Comparison of ENCODE assay signal across 18 cellular contexts in the genomic region with DNA sequence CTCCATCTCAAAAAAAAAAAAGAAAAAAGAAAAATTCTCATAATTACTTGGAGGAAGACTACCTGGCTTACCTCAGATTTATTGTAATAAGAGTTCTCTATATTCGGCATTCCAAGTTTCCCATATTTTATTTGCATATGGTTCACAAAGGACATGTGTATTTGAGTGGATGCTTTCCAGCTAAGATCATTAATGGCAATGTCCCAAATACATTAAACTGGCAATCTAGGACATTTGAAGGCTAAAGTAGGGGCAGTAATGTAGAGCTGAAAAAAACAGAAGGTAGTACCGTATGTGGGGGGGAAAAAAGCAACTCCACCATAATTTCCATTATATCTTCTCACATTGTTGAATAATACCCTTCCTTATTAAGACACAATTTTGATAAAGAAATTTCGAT. TPM values are rescaled to one million over a fixed set of nuclear protein-coding genes. Genes with fewer than 3 reads are reported as not detected.
DNase-seq lines count a peak whose midpoint lies in the region; ATAC-seq and TF ChIP-seq lines count a peak whose summit lies in the region.
"Had no signal": no experiment of that assay in that cellular context is flagged by ENCODE, and none has a peak within 500 bp of the region (broad histone marks: within the 10 kb centered on the region; RNA-seq: fewer than 3 reads in every experiment).

No MANE protein-coding gene starts in this region.

- no peak for TF ChIP-seq CTCF in CD4-positive, alpha-beta T cell (IDR thresholded peaks at IDR 0.05)
- TF ChIP-seq CTCF in HEK293 (tag by site-specific recombination; IDR thresholded peaks at IDR 0.05): no peak

- H3K4me1 ChIP-seq in HEK293 (ENCODE audit: control insufficient read depth, insufficient read depth, low read length): peaks cover 8% of the 10 kb centered on the region

- POLR2A ChIA-PET in CD4-positive, alpha-beta T cell (lab: Charles Lee): interaction anchor here (0.8 to 2.2 kb wide), 3 partner anchors 11 to 67 kb away, joined by 3 to 5 read pairs (median 5); partner anchors contain the start of gene ISCA1
- POLR2A ChIA-PET in HEK293 (lab: Yijun Ruan, JAX): interaction anchor here (1.0 kb wide), 1 partner anchor 67 kb away, joined by 3 read pairs; the partner anchor contains the start of gene ISCA1

- peaks cover 6 to 26% of the 10 kb centered on the region in 2 experiments for H3K36me3 ChIP-seq in HEK293 (ENCODE audit: control insufficient read depth in 2 of 2, insufficient read depth in 1 of 2, low read length in 2 of 2)

- intact Hi-C loops in CD4-positive, alpha-beta T cell (cut with DNase I, micrococcal nuclease): no loop called here
- intact Hi-C loops in activated T-helper 2 cell treated with anti-CD3 and anti-CD28 coated beads, Interferon-gamma antibody, Interleukin-2, Interleukin-4, amounts not matched to agents 10 μg/mL and 5 μg/mL and 100 μg/mL, durations not matched to agents 14 hours and 24 hours and 36 hours (cut with micrococcal nuclease): no loop called here
- intact Hi-C loops in posterior cingulate gyrus (cut with DNase I): no loop called here

- H3K9me3 Mint-ChIP-seq in CD4-positive, alpha-beta T cell: no peaks in the 10 kb centered on the region
- H3K9me3 Mint-ChIP-seq in activated T-helper 2 cell treated with anti-CD3 and anti-CD28 coated beads, Interferon-gamma antibody, Interleukin-2, Interleukin-4, amounts not matched to agents 10 μg/mL and 5 μg/mL and 100 μg/mL, durations not matched to agents 14 hours and 24 hours and 36 hours: peaks cover 5% of the 10 kb centered on the region
- no peaks in the 10 kb centered on the region for H3K9me3 Mint-ChIP-seq in memory B cell
- H3K9me3 Mint-ChIP-seq: CD4-positive, alpha-beta memory T cell; stimulated activated naive CD8-positive, alpha-beta T cell treated with anti-CD3 and anti-CD28 coated beads, Interleukin-15, Interleukin-2, amounts not matched to agents 100 ng/mL and 50 ng/mL, for 24 hours; T-helper 1 cell treated with Interleukin-12 subunit alpha and Interleukin-12 subunit beta and Interleukin-4 antibody, amounts not matched to agents 30 μg/mL and 1 μg/mL, for 36 hours had no signal

- no peak for ATAC-seq in CD4-positive, alpha-beta T cell (ENCODE audit: poor library complexity)
- ATAC-seq in memory B cell (ENCODE audit: low read depth): no peak
- no peak for ATAC-seq in left lobe of liver
- ATAC-seq: sciatic nerve had no signal

- H3K27me3 Mint-ChIP-seq in CD4-positive, alpha-beta T cell: no peaks in the 10 kb centered on the region
- no peaks in the 10 kb centered on the region for H3K27me3 Mint-ChIP-seq in activated T-helper 2 cell treated with anti-CD3 and anti-CD28 coated beads, Interferon-gamma antibody, Interleukin-2, Interleukin-4, amounts not matched to agents 10 μg/mL and 5 μg/mL and 100 μg/mL, durations not matched to agents 14 hours and 24 hours and 36 hours (ENCODE audit: low read depth)
- no peaks in the 10 kb centered on the region for H3K27me3 Mint-ChIP-seq in memory B cell
- H3K27me3 Mint-ChIP-seq: CD4-positive, alpha-beta memory T cell; stimulated activated naive CD8-positive, alpha-beta T cell treated with anti-CD3 and anti-CD28 coated beads, Interleukin-15, Interleukin-2, amounts not matched to agents 100 ng/mL and 50 ng/mL, for 24 hours had no signal

- H3K4me1 Mint-ChIP-seq in CD4-positive, alpha-beta T cell (ENCODE audit: low read depth): peaks cover 82% of the 10 kb centered on the region
- peaks cover 50% of the 10 kb centered on the region for H3K4me1 Mint-ChIP-seq in activated T-helper 2 cell treated with anti-CD3 and anti-CD28 coated beads, Interferon-gamma antibody, Interleukin-2, Interleukin-4, amounts not matched to agents 10 μg/mL and 5 μg/mL and 100 μg/mL, durations not matched to agents 14 hours and 24 hours and 36 hours (ENCODE audit: low read depth)
- H3K4me1 Mint-ChIP-seq in memory B cell: peaks cover 33% of the 10 kb centered on the region

- peaks cover 65% of the 10 kb centered on the region for H3K36me3 Mint-ChIP-seq in CD4-positive, alpha-beta T cell (ENCODE audit: low read depth)
- peaks cover 77% of the 10 kb centered on the region for H3K36me3 Mint-ChIP-seq in activated T-helper 2 cell treated with anti-CD3 and anti-CD28 coated beads, Interferon-gamma antibody, Interleukin-2, Interleukin-4, amounts not matched to agents 10 μg/mL and 5 μg/mL and 100 μg/mL, durations not matched to agents 14 hours and 24 hours and 36 hours (ENCODE audit: low read depth)
- peaks cover 15% of the 10 kb centered on the region for H3K36me3 Mint-ChIP-seq in memory B cell

- no peak overlapping the region for H3K27ac ChIP-seq in CD4-positive, alpha-beta T cell (ENCODE audit: low read depth, low read length)
- H3K27ac ChIP-seq in HEK293 (ENCODE audit: extremely low read depth, low read depth, low read length): no peak overlapping the region
- H3K27ac ChIP-seq: HL-60 had no signal

- CTCF ChIA-PET in CD4-positive, alpha-beta T cell (lab: Charles Lee): interaction anchor here (1.1 kb wide), 1 partner anchor 8 kb away, joined by 3 read pairs; no protein-coding TSS in a partner anchor
- CTCF ChIA-PET in HEK293 (lab: Yijun Ruan, JAX): no interaction called here

- H3K27me3 ChIP-seq in CD4-positive, alpha-beta T cell (ENCODE audit: control insufficient read depth, insufficient read depth, low read length): no peaks in the 10 kb centered on the region
- H3K27me3 ChIP-seq: heart right ventricle had no signal

- peak overlapping the region; percentile 3 for H3K4me3 Mint-ChIP-seq in CD4-positive, alpha-beta T cell
- peak overlapping the region; percentile 33 for H3K4me3 Mint-ChIP-seq in activated T-helper 2 cell treated with anti-CD3 and anti-CD28 coated beads, Interferon-gamma antibody, Interleukin-2, Interleukin-4, amounts not matched to agents 10 μg/mL and 5 μg/mL and 100 μg/mL, durations not matched to agents 14 hours and 24 hours and 36 hours (ENCODE audit: low read depth)
- H3K4me3 Mint-ChIP-seq in memory B cell: peak overlapping the region; percentile 12

- peak overlapping the region; percentile 3 for H3K27ac Mint-ChIP-seq in CD4-positive, alpha-beta T cell
- no peak overlapping the region for H3K27ac Mint-ChIP-seq in activated T-helper 2 cell treated with anti-CD3 and anti-CD28 coated beads, Interferon-gamma antibody, Interleukin-2, Interleukin-4, amounts not matched to agents 10 μg/mL and 5 μg/mL and 100 μg/mL, durations not matched to agents 14 hours and 24 hours and 36 hours
- H3K27ac Mint-ChIP-seq in memory B cell: no peak overlapping the region

- DNase-seq in CD4-positive, alpha-beta T cell: no peak
- DNase-seq in activated T-helper 2 cell treated with anti-CD3 and anti-CD28 coated beads, Interferon-gamma antibody, Interleukin-2, Interleukin-4, amounts not matched to agents 10 μg/mL and 5 μg/mL and 100 μg/mL, durations not matched to agents 14 hours and 24 hours and 36 hours (ENCODE audit: low spot score): no peak
- DNase-seq in memory B cell (ENCODE audit: low spot score in 2 of 2) (no peak), HuH-7.5 (ENCODE audit: low spot score) (no peak), RPMI8226 (no peak), left lobe of liver (ENCODE audit: low spot score) (no peak), posterior cingulate gyrus (no peak)
- DNase-seq: activated CD4-positive, alpha-beta T cell treated with anti-CD3 and anti-CD28 coated beads, Interleukin-2, amount 50 U/mL, for 1 hour; activated naive CD4-positive, alpha-beta T cell treated with Interleukin-2 at 50 U/mL for 16 hours; caudate nucleus; CD4-positive, alpha-beta memory T cell; heart right ventricle; left colon had no signal

- no peaks in the 10 kb centered on the region for H3K9me3 ChIP-seq in CD4-positive, alpha-beta T cell (ENCODE audit: control insufficient read depth, low read length)
- H3K9me3 ChIP-seq in HEK293 (ENCODE audit: control insufficient read depth, insufficient read depth, low read depth, low read length): no peaks in the 10 kb centered on the region
- H3K9me3 ChIP-seq: heart right ventricle had no signal

- H3K4me3 ChIP-seq in HEK293 (ENCODE audit: low read depth, low read length): no peak overlapping the region

TF ChIP-seq in HEK293, 187 proteins besides CTCF, POLR2A, EP300 and RAD21:
- TF ChIP-seq ZXDB (tag by site-specific recombination; IDR thresholded peaks at IDR 0.05): no peak
- TF ChIP-seq ZNF791 (tag by site-specific recombination; IDR thresholded peaks at IDR 0.05): no peak
- TF ChIP-seq, protein P1, sequence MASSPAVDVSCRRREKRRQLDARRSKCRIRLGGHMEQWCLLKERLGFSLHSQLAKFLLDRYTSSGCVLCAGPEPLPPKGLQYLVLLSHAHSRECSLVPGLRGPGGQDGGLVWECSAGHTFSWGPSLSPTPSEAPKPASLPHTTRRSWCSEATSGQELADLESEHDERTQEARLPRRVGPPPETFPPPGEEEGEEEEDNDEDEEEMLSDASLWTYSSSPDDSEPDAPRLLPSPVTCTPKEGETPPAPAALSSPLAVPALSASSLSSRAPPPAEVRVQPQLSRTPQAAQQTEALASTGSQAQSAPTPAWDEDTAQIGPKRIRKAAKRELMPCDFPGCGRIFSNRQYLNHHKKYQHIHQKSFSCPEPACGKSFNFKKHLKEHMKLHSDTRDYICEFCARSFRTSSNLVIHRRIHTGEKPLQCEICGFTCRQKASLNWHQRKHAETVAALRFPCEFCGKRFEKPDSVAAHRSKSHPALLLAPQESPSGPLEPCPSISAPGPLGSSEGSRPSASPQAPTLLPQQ (tag by site-specific recombination; IDR thresholded peaks at IDR 0.05): 0 out of 2 replicates have a peak, but pooled peaks have one; percentile 15
- peak; percentile 10; the same call in 1 of the 2 replicates for TF ChIP-seq ZNF654 (tag by site-specific recombination; IDR thresholded peaks at IDR 0.05; ENCODE audit: low read depth)
TF ChIP-seq in HEK293: peak in this region for 2.

RNA-seq across cellular contexts. Expression of gene TUT7, which starts 4.9 kb away (rescaled TPM):
- 10 to 100 TPM; 51.9 to 53.8 TPM for total RNA-seq in CD4-positive, alpha-beta T cell
- 41.5 and 41.9 TPM in 2 replicates for total RNA-seq in activated T-helper 2 cell treated with anti-CD3 and anti-CD28 coated beads, Interferon-gamma antibody, Interleukin-2, Interleukin-4, amounts not matched to agents 10 μg/mL and 5 μg/mL and 100 μg/mL, durations not matched to agents 14 hours and 24 hours and 36 hours
- total RNA-seq in left lobe of liver: 37.3 TPM
